Comparison of ENCODE assay signal across 18 cellular contexts in genomic region chr3:129943020-129943419, GRCh38. TPM values are rescaled to one million over a fixed set of nuclear protein-coding genes. Genes with fewer than 3 reads are reported as not detected.
A peak's percentile ranks its signal among the peaks of the same experiment; 100 is the strongest.
DNase-seq lines count a peak whose midpoint lies in the region; ATAC-seq and TF ChIP-seq lines count a peak whose summit lies in the region.
"Had no signal": no experiment of that assay in that cellular context is flagged by ENCODE, and none has a peak within 500 bp of the region (broad histone marks: within the 10 kb centered on the region; RNA-seq: fewer than 3 reads in every experiment).

No MANE protein-coding gene starts in this region.

- CTCF ChIA-PET in HEK293 (lab: Yijun Ruan, JAX), result interaction anchor here (0.5 to 4.1 kb wide), 24 partner anchors 8 to 859 kb away, joined by 3 to 54 read pairs (median 3); no protein-coding TSS in a partner anchor

- H3K4me3 ChIP-seq in HEK293 (ENCODE audit: low read depth, low read length), result no peak overlapping the region
- H3K4me3 ChIP-seq: A549; BLaER1 treated with 17β-estradiol and CSF1 and Interleukin-3, amounts not matched to agents 10 nM and 100 nM; GM23338; HAP-1 had no signal

- H3K36me3 Mint-ChIP-seq in neural crest cell (ENCODE audit: low read depth), result no peaks in the 10 kb centered on the region
- no peaks in the 10 kb centered on the region for H3K36me3 Mint-ChIP-seq in activated T-cell treated with anti-CD3 and anti-CD28 coated beads, Interleukin-2, amount 50 U/mL, for 72 hours (ENCODE audit: insufficient read depth in 2 of 2)
- H3K36me3 Mint-ChIP-seq: CD14-positive monocyte; CD8-positive, alpha-beta memory T cell had no signal

- no peak for ATAC-seq in activated T-cell treated with anti-CD3 and anti-CD28 coated beads, Interleukin-2, amount 50 U/mL, for 72 hours (replicated peaks in 1 of 2)
- no peak for ATAC-seq in GM21619 (IDR thresholded peaks at IDR 0.05; ENCODE audit: unreplicated experiment)

- peak; percentile 21 for DNase-seq in hepatic stellate cell (ENCODE audit: low spot score)
- no peak for DNase-seq in neural crest cell (ENCODE audit: low read depth, low spot score)
- DNase-seq in activated T-cell treated with anti-CD3 and anti-CD28 coated beads, Interleukin-2, amount 50 U/mL, for 72 hours, result no peak
- DNase-seq in cerebellar cortex (ENCODE audit: low spot score), result no peak
- no peak for DNase-seq in SKM-1 treated with dmso at 0.1 percent for 144 hours (lab: John Stamatoyannopoulos, UW; ENCODE audit: unreplicated experiment)
- DNase-seq: ACHN; CD8-positive, alpha-beta memory T cell had no signal

- H3K4me1 Mint-ChIP-seq in neural crest cell, result peaks cover 6% of the 10 kb centered on the region
- H3K4me1 Mint-ChIP-seq in activated T-cell treated with anti-CD3 and anti-CD28 coated beads, Interleukin-2, amount 50 U/mL, for 72 hours (ENCODE audit: low read depth), result peaks cover 4% of the 10 kb centered on the region
- H3K4me1 Mint-ChIP-seq: CD8-positive, alpha-beta memory T cell had no signal

- no peak overlapping the region for H3K4me3 Mint-ChIP-seq in neural crest cell
- no peak overlapping the region for H3K4me3 Mint-ChIP-seq in activated T-cell treated with anti-CD3 and anti-CD28 coated beads, Interleukin-2, amount 50 U/mL, for 72 hours
- H3K4me3 Mint-ChIP-seq: CD4-positive, alpha-beta T cell; CD8-positive, alpha-beta memory T cell; GM23338 had no signal

- no peaks in the 10 kb centered on the region for H3K9me3 ChIP-seq in HEK293 (ENCODE audit: control insufficient read depth, insufficient read depth, low read depth, low read length)
- H3K9me3 ChIP-seq: BE2C, HAP-1 had no signal

- no peak overlapping the region for H3K27ac ChIP-seq in HEK293 (ENCODE audit: extremely low read depth, low read depth, low read length)
- H3K27ac ChIP-seq: A549; BLaER1 treated with 17β-estradiol and CSF1 and Interleukin-3, amounts not matched to agents 10 nM and 100 nM had no signal

- no peaks in the 10 kb centered on the region for H3K4me1 ChIP-seq in HEK293 (ENCODE audit: control insufficient read depth, insufficient read depth, low read length)
- H3K4me1 ChIP-seq: A549, BE2C, HAP-1 had no signal

- POLR2A ChIA-PET in HEK293 (lab: Yijun Ruan, JAX), result no interaction called here

- peaks cover 11% of the 10 kb centered on the region for H3K27me3 Mint-ChIP-seq in neural crest cell (ENCODE audit: low read depth)
- H3K27me3 Mint-ChIP-seq in activated T-cell treated with anti-CD3 and anti-CD28 coated beads, Interleukin-2, amount 50 U/mL, for 72 hours (ENCODE audit: low read depth), result peaks cover 24% of the 10 kb centered on the region

- H3K27ac Mint-ChIP-seq in neural crest cell (ENCODE audit: unreplicated experiment), result peak overlapping the region; percentile 19
- no peak overlapping the region for H3K27ac Mint-ChIP-seq in activated T-cell treated with anti-CD3 and anti-CD28 coated beads, Interleukin-2, amount 50 U/mL, for 72 hours
- H3K27ac Mint-ChIP-seq: CD4-positive, alpha-beta T cell; GM23338 had no signal

- H3K9me3 Mint-ChIP-seq in neural crest cell, result peaks cover 6% of the 10 kb centered on the region
- no peaks in the 10 kb centered on the region for H3K9me3 Mint-ChIP-seq in activated T-cell treated with anti-CD3 and anti-CD28 coated beads, Interleukin-2, amount 50 U/mL, for 72 hours
- H3K9me3 Mint-ChIP-seq: CD4-positive, alpha-beta T cell had no signal

- TF ChIP-seq CTCF in HEK293 (tag by site-specific recombination; IDR thresholded peaks at IDR 0.05) (no peak), neural crest cell (conservative IDR thresholded peaks at IDR 0.05) (no peak)

- H3K36me3 ChIP-seq in HEK293 (ENCODE audit: control insufficient read depth in 2 of 2, insufficient read depth in 1 of 2, low read length in 2 of 2), result no peaks in the 10 kb centered on the region
- H3K36me3 ChIP-seq: BE2C; BLaER1 treated with 17β-estradiol and CSF1 and Interleukin-3, amounts not matched to agents 10 nM and 100 nM; HAP-1 had no signal

TF ChIP-seq in HEK293, 187 proteins besides CTCF, POLR2A, EP300 and RAD21:
- TF ChIP-seq ATF2 (tag by site-specific recombination; IDR thresholded peaks at IDR 0.05; ENCODE audit: low read depth) (peak; percentile 63), ZNF654 (tag by site-specific recombination; IDR thresholded peaks at IDR 0.05; ENCODE audit: low read depth) (no peak), ZNF670 (tag by site-specific recombination; IDR thresholded peaks at IDR 0.05; ENCODE audit: low read depth) (no peak), ZSCAN18 (tag by site-specific recombination; IDR thresholded peaks at IDR 0.05) (no peak), ZNF768 (tag by site-specific recombination; IDR thresholded peaks at IDR 0.05) (no peak)

RNA-seq across cellular contexts. Expression of gene TRH, which starts 31.5 kb away (rescaled TPM):
- total RNA-seq in neural crest cell, result 0.36 and 0.61 TPM in 2 replicates
- not detected for total RNA-seq in activated T-cell treated with anti-CD3 and anti-CD28 coated beads, Interleukin-2, amount 50 U/mL, for 72 hours
- total RNA-seq: Calu3; CD4-positive, alpha-beta T cell; CD8-positive, alpha-beta memory T cell; Daoy had no signal

RNA-seq across cellular contexts. Expression of gene TMCC1, which starts 49.5 kb away (rescaled TPM):
- total RNA-seq in neural crest cell, result 35.4 and 36.9 TPM in 2 replicates
- 10 to 100 TPM; 16.7 to 16.9 TPM for total RNA-seq in activated T-cell treated with anti-CD3 and anti-CD28 coated beads, Interleukin-2, amount 50 U/mL, for 72 hours
